Comparison of ENCODE assay signal across 8 cellular contexts in the genomic region with DNA sequence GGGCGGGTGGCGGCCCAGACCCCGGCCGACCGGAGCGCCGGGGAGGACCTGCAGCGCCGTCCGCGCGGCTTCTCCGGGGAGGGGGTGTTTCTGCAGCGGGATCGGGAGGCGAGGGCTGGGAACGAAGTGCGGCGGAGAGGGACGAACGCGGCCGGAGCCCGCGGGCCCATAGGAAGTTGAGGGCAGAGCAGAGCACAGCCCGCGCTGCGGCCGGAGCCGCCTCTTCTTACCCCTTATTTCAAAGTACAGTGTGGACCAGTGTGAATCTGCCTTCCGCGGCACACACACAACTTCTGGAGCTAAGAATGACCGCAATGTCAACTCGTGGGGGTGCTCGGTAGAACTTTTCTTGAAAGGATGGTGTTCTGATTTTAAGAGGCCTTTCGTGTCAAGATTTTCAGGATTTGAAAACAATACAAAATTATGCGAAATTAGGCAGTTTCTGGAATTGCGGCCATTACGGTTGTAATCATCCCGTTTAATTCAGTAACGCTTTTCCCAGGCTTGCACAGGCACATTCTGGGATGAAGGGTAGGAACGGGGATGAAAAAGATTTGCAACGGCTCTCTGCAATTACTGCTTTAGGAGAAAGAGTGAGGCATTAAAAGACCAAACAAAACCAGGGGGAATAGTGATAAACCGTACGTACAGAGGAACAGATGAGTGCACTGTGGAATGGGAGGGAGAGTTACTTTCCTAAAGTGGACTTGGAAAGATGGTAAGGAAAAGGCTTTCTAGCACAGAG. TPM values are rescaled to one million over a fixed set of nuclear protein-coding genes. Genes with fewer than 3 reads are reported as not detected.
A peak's percentile ranks its signal among the peaks of the same experiment; 100 is the strongest.
DNase-seq lines count a peak whose midpoint lies in the region; ATAC-seq and TF ChIP-seq lines count a peak whose summit lies in the region.

No MANE protein-coding gene starts in this region.

- H4K91ac ChIP-seq in trophoblast cell (ENCODE audit: low read depth, low read length) = peak overlapping the region; percentile 91

- peak overlapping the region; percentile 97 for H3K4me2 ChIP-seq in trophoblast cell (ENCODE audit: low read length)

- H3K4me1 Mint-ChIP-seq in Calu3 (ENCODE audit: low read depth, unreplicated experiment) = peaks cover 15% of the 10 kb centered on the region

- peak overlapping the region; percentile 75 for H3K18ac ChIP-seq in trophoblast cell (ENCODE audit: low read length)

- CTCF ChIA-PET in Calu3 (lab: Charles Lee) = no interaction called here

- H3K9me3 Mint-ChIP-seq in Calu3 (ENCODE audit: low read depth, unreplicated experiment) = no peaks in the 10 kb centered on the region

- H3K23ac ChIP-seq in trophoblast cell (ENCODE audit: low read length) = no peak overlapping the region

- H3K36me3 ChIP-seq in adipocyte (ENCODE audit: control insufficient read depth, insufficient read depth, low read length, severe bottlenecking) (no peaks in the 10 kb centered on the region), trophoblast cell (ENCODE audit: control insufficient read depth in 1 of 2, insufficient read depth in 2 of 2, low read length in 2 of 2) (no peaks in the 10 kb centered on the region)

- H3K4me1 ChIP-seq in adipocyte (ENCODE audit: control insufficient read depth, insufficient read depth, low read length) = peaks cover 18% of the 10 kb centered on the region
- H3K4me1 ChIP-seq in trophoblast cell (ENCODE audit: control insufficient read depth in 1 of 2, insufficient read depth in 2 of 2, low read length in 2 of 2) = peaks cover 2 to 5% of the 10 kb centered on the region in 2 experiments

- peak overlapping the region; percentile 83 for H3K4me3 Mint-ChIP-seq in Calu3 (ENCODE audit: low read depth, unreplicated experiment)

- H2AK5ac ChIP-seq in trophoblast cell (ENCODE audit: low read length) = peak overlapping the region; percentile 54

- peak overlapping the region; percentile 90 for H3K4me3 ChIP-seq in adipocyte (ENCODE audit: low read length)
- H3K4me3 ChIP-seq in trophoblast cell (ENCODE audit: low read depth, low read length) = peak overlapping the region; percentile 84

- peak overlapping the region; percentile 44 for H2BK12ac ChIP-seq in trophoblast cell (ENCODE audit: low read length)

- H3K79me2 ChIP-seq in trophoblast cell (ENCODE audit: control insufficient read depth, insufficient read depth, low read length, poor library complexity) = peaks cover 4% of the 10 kb centered on the region

- peaks cover 21% of the 10 kb centered on the region for H3K36me3 Mint-ChIP-seq in Calu3 (ENCODE audit: insufficient read depth, unreplicated experiment)

- peak overlapping the region; percentile 81 for H2BK120ac ChIP-seq in trophoblast cell (ENCODE audit: insufficient read depth, low read length, poor library complexity)

- no peak for TF ChIP-seq CTCF in Calu3 (IDR thresholded peaks at IDR 0.05; ENCODE audit: unreplicated experiment)

- peak overlapping the region; percentile 91 for H2AFZ ChIP-seq in trophoblast cell (ENCODE audit: insufficient read depth, low read length, poor library complexity)

- peak overlapping the region; percentile 88 for H2BK5ac ChIP-seq in trophoblast cell (ENCODE audit: low read depth, low read length, poor library complexity)

- DNase-seq in Calu3 (peak; percentile 10), RKO (ENCODE audit: low spot score) (peak; percentile 73), adipocyte (ENCODE audit: low read depth) (peak; percentile 80), cardiac septum (ENCODE audit: low spot score) (peak; percentile 82), trophoblast cell (peak; percentile 64 to 74), OCI-M2 (lab: John Stamatoyannopoulos, UW; ENCODE audit: unreplicated experiment) (no peak)

- H3K79me1 ChIP-seq in trophoblast cell (ENCODE audit: low read length) = peaks cover 17% of the 10 kb centered on the region

- intact Hi-C loops in Calu3 (cut with micrococcal nuclease; ENCODE audit: unreplicated experiment) = no loop called here
- intact Hi-C loops in cardiac septum (cut with DNase I) = loop anchor here (10.0 kb wide), 1 partner anchor 233 kb away; the partner anchor contains the start of gene DIAPH3

- peak overlapping the region; percentile 78 for H3K4ac ChIP-seq in trophoblast cell (ENCODE audit: low read depth, low read length)

- no peaks in the 10 kb centered on the region for H3K27me3 Mint-ChIP-seq in Calu3 (ENCODE audit: unreplicated experiment)

- peak overlapping the region; percentile 98 for H3K27ac ChIP-seq in trophoblast cell (ENCODE audit: low read depth, low read length)

- peak; percentile 34 for ATAC-seq in GM19438 (IDR thresholded peaks at IDR 0.05; ENCODE audit: low read depth, unreplicated experiment)
- peak; percentile 27 for ATAC-seq in HG03521 (IDR thresholded peaks at IDR 0.05; ENCODE audit: unreplicated experiment)

- H3K9ac ChIP-seq in adipocyte (ENCODE audit: low read length) = peak overlapping the region; percentile 96
- peak overlapping the region; percentile 93 for H3K9ac ChIP-seq in trophoblast cell (ENCODE audit: low read length)

- H3K9me3 ChIP-seq in adipocyte (ENCODE audit: control insufficient read depth, low read length) (no peaks in the 10 kb centered on the region), trophoblast cell (ENCODE audit: insufficient read depth, low read depth, low read length) (no peaks in the 10 kb centered on the region)

- no peaks in the 10 kb centered on the region for H3K27me3 ChIP-seq in adipocyte (replicated peaks; ENCODE audit: control insufficient read depth, insufficient read depth, low read length)
- H3K27me3 ChIP-seq in trophoblast cell (ENCODE audit: insufficient read depth, low read length) = no peaks in the 10 kb centered on the region

- no CpG with 5 or more reads among the region's 45 CpGs for WGBS in trophoblast cell (ENCODE audit: extremely low coverage, insufficient coverage, insufficient read length)

- H4K8ac ChIP-seq in trophoblast cell (ENCODE audit: low read depth, low read length) = peak overlapping the region; percentile 79

- peak overlapping the region; percentile 79 for H3K14ac ChIP-seq in trophoblast cell (ENCODE audit: low read length)

- peak overlapping the region; percentile 91 for H4K12ac ChIP-seq in trophoblast cell (ENCODE audit: low read depth, low read length)

- H3K27ac Mint-ChIP-seq in Calu3 (ENCODE audit: unreplicated experiment) = peak overlapping the region; percentile 66

- BruUV-seq in Calu3 (replicated peaks; lab: Mats Ljungman, UMichigan) = TSS peak; percentile 61

RNA-seq across cellular contexts. Expression of gene TDRD3, which starts 0.8 kb away (rescaled TPM):
- total RNA-seq in Calu3 (2022) (5.0 and 5.6 TPM in 2 replicates), cardiac septum (47.8 TPM)
- polyA plus RNA-seq in trophoblast cell (2013) = 9.4 and 9.7 TPM in 2 replicates
